Comparison of ENCODE assay signal across 18 cellular contexts in genomic region chr15:90990446-90990845, GRCh38. TPM values are rescaled to one million over a fixed set of nuclear protein-coding genes. Genes with fewer than 3 reads are reported as not detected.
A peak's percentile ranks its signal among the peaks of the same experiment; 100 is the strongest.
DNase-seq lines count a peak whose midpoint lies in the region; ATAC-seq, FAIRE-seq and TF ChIP-seq lines count a peak whose summit lies in the region.
"Had no signal": no experiment of that assay in that cellular context is flagged by ENCODE, and none has a peak within 500 bp of the region (broad histone marks: within the 10 kb centered on the region; RNA-seq: fewer than 3 reads in every experiment).

No MANE protein-coding gene starts in this region.

- no peak overlapping the region for H4K12ac ChIP-seq in trophoblast cell (ENCODE audit: low read depth, low read length)

- H3K18ac ChIP-seq in trophoblast cell (ENCODE audit: low read length): no peak overlapping the region

- no peak overlapping the region for H4K91ac ChIP-seq in trophoblast cell (ENCODE audit: low read depth, low read length)

- POLR2A ChIA-PET in HepG2 (lab: Yijun Ruan, JAX): no interaction called here

- no peak overlapping the region for H3K4me2 ChIP-seq in HepG2 (ENCODE audit: low read depth, low read length)
- H3K4me2 ChIP-seq in trophoblast cell (ENCODE audit: low read length): no peak overlapping the region

- no peak for FAIRE-seq in HepG2 (lab: Jason Lieb, UNC)
- FAIRE-seq: GM12892, HTR-8/SVneo had no signal

- CTCF ChIA-PET in HepG2 (lab: Yijun Ruan, JAX; ENCODE audit: low intra/inter-chr PET ratio, low total read pairs): no interaction called here

- H3K27me3 ChIP-seq in HepG2 (ENCODE audit: control insufficient read depth in 1 of 2, insufficient read depth in 2 of 2, low read length in 2 of 2) (no peaks in the 10 kb centered on the region), right lobe of liver (no peaks in the 10 kb centered on the region), trophoblast cell (ENCODE audit: insufficient read depth, low read length) (no peaks in the 10 kb centered on the region)

- no TSS peak for BruUV-seq in HepG2 (replicated peaks; lab: Mats Ljungman, UMichigan)

- no peak overlapping the region for H2AFZ ChIP-seq in HepG2 (ENCODE audit: low read length)
- no peak overlapping the region for H2AFZ ChIP-seq in trophoblast cell (ENCODE audit: insufficient read depth, low read length, poor library complexity)

- no peak overlapping the region for H2BK5ac ChIP-seq in trophoblast cell (ENCODE audit: low read depth, low read length, poor library complexity)

- no peak for TF ChIP-seq CTCF in HepG2 (CRISPR knock-in tag; IDR thresholded peaks at IDR 0.05)
- TF ChIP-seq CTCF in right lobe of liver (IDR thresholded peaks at IDR 0.05): no peak

- no peak for DNase-seq in HepG2 (ENCODE audit: low spot score)
- no peak for DNase-seq in right lobe of liver
- DNase-seq in trophoblast cell: no peak
- DNase-seq: 8988T; CD8-positive, alpha-beta memory T cell; GF-D8; GOT3; NCI-H1417 treated with DMSO at 0.1 percent for 48 hours; NCI-H1930; NCI-H2171; NCI-H446; NCI-H69; OCI-M1; RPMI8226 had no signal

- H3K36me3 ChIP-seq in HepG2 (replicated peaks in 1 of 2; ENCODE audit: control insufficient read depth in 1 of 2, insufficient read depth in 2 of 2, low read length in 2 of 2) (0 out of 5 replicates have a peak, but pooled peaks cover 0 to 5% of the 10 kb centered on the region in 2 experiments), right lobe of liver (no peaks in the 10 kb centered on the region), trophoblast cell (ENCODE audit: control insufficient read depth in 1 of 2, insufficient read depth in 2 of 2, low read length in 2 of 2) (no peaks in the 10 kb centered on the region)

- no peak for ATAC-seq in HepG2
- no peak for ATAC-seq in right lobe of liver
- no peak for ATAC-seq in GM18873 (IDR thresholded peaks at IDR 0.05; ENCODE audit: low FRiP score, unreplicated experiment)

- in situ Hi-C loops in HepG2 (cut with HindIII; ENCODE audit: extremely low pct_ligation_motif_present, low pct_unique_long_range_greater_than_20kb): no loop called here

- H3K23ac ChIP-seq in trophoblast cell (ENCODE audit: low read length): no peak overlapping the region

- TF ChIP-seq EP300 in HepG2 (IDR thresholded peaks at IDR 0.05; ENCODE audit: low read depth in 2 of 2, low read length in 2 of 2) (no peak), HepG2 (CRISPR knock-in tag; IDR thresholded peaks at IDR 0.05; ENCODE audit: borderline replicate concordance) (no peak)

- peaks cover 91% of the 10 kb centered on the region for H3K79me2 ChIP-seq in HepG2 (ENCODE audit: insufficient read depth, low read length)
- peaks cover 29% of the 10 kb centered on the region for H3K79me2 ChIP-seq in trophoblast cell (ENCODE audit: control insufficient read depth, insufficient read depth, low read length, poor library complexity)

- peaks cover 8% of the 10 kb centered on the region for H3K79me1 ChIP-seq in trophoblast cell (ENCODE audit: low read length)

- H3K27ac ChIP-seq in HepG2 (ENCODE audit: extremely low read length, insufficient read depth, low read length): no peak overlapping the region
- H3K27ac ChIP-seq in right lobe of liver: no peak overlapping the region
- H3K27ac ChIP-seq in trophoblast cell (ENCODE audit: low read depth, low read length): no peak overlapping the region
- H3K27ac ChIP-seq: HL-60 had no signal

- no peak overlapping the region for H2BK120ac ChIP-seq in trophoblast cell (ENCODE audit: insufficient read depth, low read length, poor library complexity)

- TF ChIP-seq POLR2A in HepG2 (IDR thresholded peaks at IDR 0.05; ENCODE audit: insufficient read depth in 1 of 2, low read depth in 2 of 2, low read length in 2 of 2): no peak
- TF ChIP-seq POLR2A in right lobe of liver (IDR thresholded peaks at IDR 0.05): no peak

- peak overlapping the region; percentile 99 for H3K4ac ChIP-seq in trophoblast cell (ENCODE audit: low read depth, low read length)

- no peak overlapping the region for H4K8ac ChIP-seq in trophoblast cell (ENCODE audit: low read depth, low read length)

- H2BK12ac ChIP-seq in trophoblast cell (ENCODE audit: low read length): no peak overlapping the region

- intact Hi-C loops in HepG2 (cut with micrococcal nuclease; ENCODE audit: unreplicated experiment): loop anchor here (10.0 kb wide), 1 partner anchor 56 kb away; the partner anchor contains the start of genes HDDC3 and UNC45A
- intact Hi-C loops in right lobe of liver (cut with DNase I): no loop called here

- no peak overlapping the region for H3K14ac ChIP-seq in trophoblast cell (ENCODE audit: low read length)

- TF ChIP-seq RAD21 in HepG2 (CRISPR knock-in tag; IDR thresholded peaks at IDR 0.05): no peak

- H3K4me1 ChIP-seq in HepG2 (ENCODE audit: insufficient read depth, low read length): peaks cover 38% of the 10 kb centered on the region
- peaks cover 0 to 5% (median 2%) of the 10 kb centered on the region in 4 donors for H3K4me1 ChIP-seq in right lobe of liver
- peaks cover 9 to 14% of the 10 kb centered on the region in 2 experiments for H3K4me1 ChIP-seq in trophoblast cell (ENCODE audit: control insufficient read depth in 1 of 2, insufficient read depth in 2 of 2, low read length in 2 of 2)

- H3K9ac ChIP-seq in HepG2 (ENCODE audit: insufficient read depth, low read depth, low read length): no peak overlapping the region
- H3K9ac ChIP-seq in trophoblast cell (ENCODE audit: low read length): no peak overlapping the region

- 95% methylated on average over 4 of the region's 4 CpGs for WGBS in HepG2 (ENCODE audit: low lambda C conversion rate)
- WGBS in right lobe of liver (ENCODE audit: insufficient coverage, low coverage, low lambda C conversion rate, missing lambda C conversion rate): 96% methylated on average over 4 of the region's 4 CpGs
- no CpG with 5 or more reads among the region's 4 CpGs for WGBS in trophoblast cell (ENCODE audit: extremely low coverage, insufficient coverage, insufficient read length)

- H4K20me1 ChIP-seq in HepG2 (ENCODE audit: insufficient read depth, low read length): peaks cover 7% of the 10 kb centered on the region

- H3K4me3 ChIP-seq in HepG2 (replicated peaks in 1 of 3; ENCODE audit: insufficient read depth in 1 of 3, low read depth in 2 of 3, low read length in 3 of 3): no peak overlapping the region
- H3K4me3 ChIP-seq in right lobe of liver: no peak overlapping the region
- H3K4me3 ChIP-seq in trophoblast cell (ENCODE audit: low read depth, low read length): no peak overlapping the region

- H2AK5ac ChIP-seq in trophoblast cell (ENCODE audit: low read length): no peak overlapping the region

- H3K9me3 ChIP-seq in HepG2 (ENCODE audit: low read length) (no peaks in the 10 kb centered on the region), right lobe of liver (no peaks in the 10 kb centered on the region), trophoblast cell (ENCODE audit: insufficient read depth, low read depth, low read length) (no peaks in the 10 kb centered on the region)

RNA-seq across cellular contexts. Expression of gene PRC1, which starts 3.9 kb away (rescaled TPM):
- total RNA-seq in HepG2 (2016; rRNA removed; fragmentation: Illumina TruSeq; extraction: Trizol) (162 and 214 TPM in 2 replicates), right lobe of liver (1 to 10 TPM; 1.2 to 8.8 (median 4.3) TPM)
- total RNA-seq in HepG2 (2016; cell fraction: cytosol; rRNA removed; fragmentation: Illumina TruSeq; extraction: Trizol; ENCODE audit: low read depth): 34.9 and 40.5 TPM in 2 replicates
- 154 and 213 TPM in 2 replicates for total RNA-seq in HepG2 (2016; cell fraction: insoluble cytoplasmic fraction; rRNA removed; fragmentation: Illumina TruSeq; extraction: Trizol)
- 43.7 and 44.0 TPM in 2 replicates for total RNA-seq in HepG2 (2016; cell fraction: membrane; rRNA removed; fragmentation: Illumina TruSeq; extraction: Trizol)
- 138 and 141 TPM in 2 replicates for total RNA-seq in HepG2 (2016; cell fraction: nucleus; rRNA removed; fragmentation: Illumina TruSeq; extraction: Trizol)
- 85.1 and 137 TPM in 2 replicates for polyA plus RNA-seq in HepG2 (2011; rRNA removed)
- 79.0 and 105 TPM in 2 replicates for polyA plus RNA-seq in HepG2 (2011; cell fraction: cytosol; rRNA removed)
- polyA plus RNA-seq in HepG2 (2011; cell fraction: nucleus; rRNA removed): 141 and 237 TPM in 2 replicates
- 46.3 and 69.1 TPM in 2 replicates for polyA plus RNA-seq in HepG2 (2012)
- polyA plus RNA-seq in HepG2 (2016; cell fraction: cytosol; fragmentation: Illumina TruSeq; extraction: Trizol; ENCODE audit: low read depth): 7.9 and 8.3 TPM in 2 replicates
- polyA plus RNA-seq in HepG2 (2016; cell fraction: insoluble cytoplasmic fraction; fragmentation: Illumina TruSeq; extraction: Trizol; ENCODE audit: low read depth): 161 and 179 TPM in 2 replicates
- 21.4 and 24.5 TPM in 2 replicates for polyA plus RNA-seq in HepG2 (2016; cell fraction: membrane; fragmentation: Illumina TruSeq; extraction: Trizol; ENCODE audit: low read depth)
- polyA plus RNA-seq in HepG2 (2016; cell fraction: nucleus; fragmentation: Illumina TruSeq; extraction: Trizol; ENCODE audit: insufficient read depth, low read depth): 138 and 146 TPM in 2 replicates
- polyA minus RNA-seq in HepG2 (2011; rRNA and poly(A)+ RNA removed; ENCODE audit: low replicate concordance): 266 and 946 TPM in 2 replicates
- polyA minus RNA-seq in HepG2 (2011; cell fraction: cytosol; rRNA and poly(A)+ RNA removed): 56.3 and 76.3 TPM in 2 replicates
- 88.1 and 114 TPM in 2 replicates for polyA minus RNA-seq in HepG2 (2011; cell fraction: nucleus; rRNA and poly(A)+ RNA removed)
- 123 and 132 TPM in 2 replicates for polyA plus RNA-seq in trophoblast cell (2013)

RNA-seq across cellular contexts. Expression of gene VPS33B, which starts 31.9 kb away (rescaled TPM):
- 14.7 and 16.5 TPM in 2 replicates for total RNA-seq in HepG2 (2016; rRNA removed; fragmentation: Illumina TruSeq; extraction: Trizol)
- total RNA-seq in HepG2 (2016; cell fraction: cytosol; rRNA removed; fragmentation: Illumina TruSeq; extraction: Trizol; ENCODE audit: low read depth): 3.4 and 4.8 TPM in 2 replicates
- 12.1 and 16.4 TPM in 2 replicates for total RNA-seq in HepG2 (2016; cell fraction: insoluble cytoplasmic fraction; rRNA removed; fragmentation: Illumina TruSeq; extraction: Trizol)
- 5.4 and 6.5 TPM in 2 replicates for total RNA-seq in HepG2 (2016; cell fraction: membrane; rRNA removed; fragmentation: Illumina TruSeq; extraction: Trizol)
- total RNA-seq in HepG2 (2016; cell fraction: nucleus; rRNA removed; fragmentation: Illumina TruSeq; extraction: Trizol): 16.0 and 19.0 TPM in 2 replicates
- polyA plus RNA-seq in HepG2 (2011; rRNA removed): 13.9 and 15.8 TPM in 2 replicates
- 8.6 and 9.1 TPM in 2 replicates for polyA plus RNA-seq in HepG2 (2011; cell fraction: cytosol; rRNA removed)
- polyA plus RNA-seq in HepG2 (2011; cell fraction: nucleus; rRNA removed): 28.2 and 31.1 TPM in 2 replicates
- 11.3 and 11.4 TPM in 2 replicates for polyA plus RNA-seq in HepG2 (2012)
- polyA plus RNA-seq in HepG2 (2016; cell fraction: cytosol; fragmentation: Illumina TruSeq; extraction: Trizol; ENCODE audit: low read depth): 2.7 and 2.8 TPM in 2 replicates
- 10.7 and 15.3 TPM in 2 replicates for polyA plus RNA-seq in HepG2 (2016; cell fraction: insoluble cytoplasmic fraction; fragmentation: Illumina TruSeq; extraction: Trizol; ENCODE audit: low read depth)
- polyA plus RNA-seq in HepG2 (2016; cell fraction: membrane; fragmentation: Illumina TruSeq; extraction: Trizol; ENCODE audit: low read depth): 5.2 and 5.4 TPM in 2 replicates
- polyA plus RNA-seq in HepG2 (2016; cell fraction: nucleus; fragmentation: Illumina TruSeq; extraction: Trizol; ENCODE audit: insufficient read depth, low read depth): 23.6 and 33.7 TPM in 2 replicates
- 11.9 and 12.6 TPM in 2 replicates for polyA minus RNA-seq in HepG2 (2011; rRNA and poly(A)+ RNA removed; ENCODE audit: low replicate concordance)
- polyA minus RNA-seq in HepG2 (2011; cell fraction: cytosol; rRNA and poly(A)+ RNA removed): 5.0 and 8.8 TPM in 2 replicates
- polyA minus RNA-seq in HepG2 (2011; cell fraction: nucleus; rRNA and poly(A)+ RNA removed): 13.9 and 15.2 TPM in 2 replicates
- 1 to 10 TPM; 4.2 to 7.3 (median 6.5) TPM for total RNA-seq in right lobe of liver
- 11.7 and 12.0 TPM in 2 replicates for polyA plus RNA-seq in trophoblast cell (2013)

RNA-seq across cellular contexts. Expression of gene RCCD1, which starts 35.8 kb away (rescaled TPM):
- 10.0 and 15.1 TPM in 2 replicates for total RNA-seq in HepG2 (2016; rRNA removed; fragmentation: Illumina TruSeq; extraction: Trizol)
- 6.0 TPM in 2 replicates for total RNA-seq in HepG2 (2016; cell fraction: cytosol; rRNA removed; fragmentation: Illumina TruSeq; extraction: Trizol; ENCODE audit: low read depth)
- 9.7 and 17.0 TPM in 2 replicates for total RNA-seq in HepG2 (2016; cell fraction: insoluble cytoplasmic fraction; rRNA removed; fragmentation: Illumina TruSeq; extraction: Trizol)
- total RNA-seq in HepG2 (2016; cell fraction: membrane; rRNA removed; fragmentation: Illumina TruSeq; extraction: Trizol): 7.6 and 8.9 TPM in 2 replicates
- total RNA-seq in HepG2 (2016; cell fraction: nucleus; rRNA removed; fragmentation: Illumina TruSeq; extraction: Trizol): 9.4 and 11.4 TPM in 2 replicates
- 12.9 and 14.1 TPM in 2 replicates for polyA plus RNA-seq in HepG2 (2011; rRNA removed)
- polyA plus RNA-seq in HepG2 (2011; cell fraction: cytosol; rRNA removed): 6.2 and 8.5 TPM in 2 replicates
- polyA plus RNA-seq in HepG2 (2011; cell fraction: nucleus; rRNA removed): 61.8 and 71.8 TPM in 2 replicates
- 14.2 and 14.4 TPM in 2 replicates for polyA plus RNA-seq in HepG2 (2012)
- 2.2 and 3.1 TPM in 2 replicates for polyA plus RNA-seq in HepG2 (2016; cell fraction: cytosol; fragmentation: Illumina TruSeq; extraction: Trizol; ENCODE audit: low read depth)
- polyA plus RNA-seq in HepG2 (2016; cell fraction: insoluble cytoplasmic fraction; fragmentation: Illumina TruSeq; extraction: Trizol; ENCODE audit: low read depth): 11.9 and 21.8 TPM in 2 replicates
- 5.0 and 5.7 TPM in 2 replicates for polyA plus RNA-seq in HepG2 (2016; cell fraction: membrane; fragmentation: Illumina TruSeq; extraction: Trizol; ENCODE audit: low read depth)
- 25.8 and 26.4 TPM in 2 replicates for polyA plus RNA-seq in HepG2 (2016; cell fraction: nucleus; fragmentation: Illumina TruSeq; extraction: Trizol; ENCODE audit: insufficient read depth, low read depth)
- 5.9 and 24.5 TPM in 2 replicates for polyA minus RNA-seq in HepG2 (2011; rRNA and poly(A)+ RNA removed; ENCODE audit: low replicate concordance)
- 3.3 and 3.4 TPM in 2 replicates for polyA minus RNA-seq in HepG2 (2011; cell fraction: cytosol; rRNA and poly(A)+ RNA removed)
- 11.7 and 13.4 TPM in 2 replicates for polyA minus RNA-seq in HepG2 (2011; cell fraction: nucleus; rRNA and poly(A)+ RNA removed)
- total RNA-seq in right lobe of liver: 1 to 10 TPM; 4.8 to 7.9 (median 6.6) TPM
- 6.2 and 6.6 TPM in 2 replicates for polyA plus RNA-seq in trophoblast cell (2013)

RNA-seq across cellular contexts. Expression of gene UNC45A, which starts 55.4 kb away (rescaled TPM):
- total RNA-seq in HepG2 (2016; rRNA removed; fragmentation: Illumina TruSeq; extraction: Trizol) (39.2 and 39.7 TPM in 2 replicates), right lobe of liver (10 to 100 TPM; 13.3 to 33.0 (median 25.4) TPM)
- total RNA-seq in HepG2 (2016; cell fraction: cytosol; rRNA removed; fragmentation: Illumina TruSeq; extraction: Trizol; ENCODE audit: low read depth): 7.4 and 8.3 TPM in 2 replicates
- 37.2 and 42.0 TPM in 2 replicates for total RNA-seq in HepG2 (2016; cell fraction: insoluble cytoplasmic fraction; rRNA removed; fragmentation: Illumina TruSeq; extraction: Trizol)
- total RNA-seq in HepG2 (2016; cell fraction: membrane; rRNA removed; fragmentation: Illumina TruSeq; extraction: Trizol): 10.7 and 11.5 TPM in 2 replicates
- total RNA-seq in HepG2 (2016; cell fraction: nucleus; rRNA removed; fragmentation: Illumina TruSeq; extraction: Trizol): 29.9 and 30.4 TPM in 2 replicates
- 33.8 and 39.6 TPM in 2 replicates for polyA plus RNA-seq in HepG2 (2011; rRNA removed)
- 28.5 and 36.4 TPM in 2 replicates for polyA plus RNA-seq in HepG2 (2011; cell fraction: cytosol; rRNA removed)
- 128 and 143 TPM in 2 replicates for polyA plus RNA-seq in HepG2 (2011; cell fraction: nucleus; rRNA removed)
- 23.6 and 29.6 TPM in 2 replicates for polyA plus RNA-seq in HepG2 (2012)
- polyA plus RNA-seq in HepG2 (2016; cell fraction: cytosol; fragmentation: Illumina TruSeq; extraction: Trizol; ENCODE audit: low read depth): 3.2 and 3.8 TPM in 2 replicates
- polyA plus RNA-seq in HepG2 (2016; cell fraction: insoluble cytoplasmic fraction; fragmentation: Illumina TruSeq; extraction: Trizol; ENCODE audit: low read depth): 31.6 and 37.2 TPM in 2 replicates
- 6.4 and 8.0 TPM in 2 replicates for polyA plus RNA-seq in HepG2 (2016; cell fraction: membrane; fragmentation: Illumina TruSeq; extraction: Trizol; ENCODE audit: low read depth)
- polyA plus RNA-seq in HepG2 (2016; cell fraction: nucleus; fragmentation: Illumina TruSeq; extraction: Trizol; ENCODE audit: insufficient read depth, low read depth): 52.0 and 53.3 TPM in 2 replicates
- 77.7 and 119 TPM in 2 replicates for polyA minus RNA-seq in HepG2 (2011; rRNA and poly(A)+ RNA removed; ENCODE audit: low replicate concordance)
- 23.5 and 25.8 TPM in 2 replicates for polyA minus RNA-seq in HepG2 (2011; cell fraction: cytosol; rRNA and poly(A)+ RNA removed)
- polyA minus RNA-seq in HepG2 (2011; cell fraction: nucleus; rRNA and poly(A)+ RNA removed): 37.1 and 48.0 TPM in 2 replicates
- 32.0 and 33.0 TPM in 2 replicates for polyA plus RNA-seq in trophoblast cell (2013)

RNA-seq across cellular contexts. Expression of gene HDDC3, which starts 58.1 kb away (rescaled TPM):
- total RNA-seq in HepG2 (2016; rRNA removed; fragmentation: Illumina TruSeq; extraction: Trizol): 28.3 and 30.0 TPM in 2 replicates
- 9.5 and 9.9 TPM in 2 replicates for total RNA-seq in HepG2 (2016; cell fraction: cytosol; rRNA removed; fragmentation: Illumina TruSeq; extraction: Trizol; ENCODE audit: low read depth)
- total RNA-seq in HepG2 (2016; cell fraction: insoluble cytoplasmic fraction; rRNA removed; fragmentation: Illumina TruSeq; extraction: Trizol): 29.5 and 31.1 TPM in 2 replicates
- total RNA-seq in HepG2 (2016; cell fraction: membrane; rRNA removed; fragmentation: Illumina TruSeq; extraction: Trizol): 19.0 and 21.4 TPM in 2 replicates
- total RNA-seq in HepG2 (2016; cell fraction: nucleus; rRNA removed; fragmentation: Illumina TruSeq; extraction: Trizol): 14.9 and 16.3 TPM in 2 replicates
- polyA plus RNA-seq in HepG2 (2011; rRNA removed): 18.7 and 21.7 TPM in 2 replicates
- 21.7 and 23.0 TPM in 2 replicates for polyA plus RNA-seq in HepG2 (2011; cell fraction: cytosol; rRNA removed)
- polyA plus RNA-seq in HepG2 (2011; cell fraction: nucleus; rRNA removed): 18.2 and 23.4 TPM in 2 replicates
- polyA plus RNA-seq in HepG2 (2012): 12.4 and 14.3 TPM in 2 replicates
- 15.3 and 16.8 TPM in 2 replicates for polyA plus RNA-seq in HepG2 (2016; cell fraction: cytosol; fragmentation: Illumina TruSeq; extraction: Trizol; ENCODE audit: low read depth)
- polyA plus RNA-seq in HepG2 (2016; cell fraction: insoluble cytoplasmic fraction; fragmentation: Illumina TruSeq; extraction: Trizol; ENCODE audit: low read depth): 32.6 and 35.8 TPM in 2 replicates
- 20.1 and 22.5 TPM in 2 replicates for polyA plus RNA-seq in HepG2 (2016; cell fraction: membrane; fragmentation: Illumina TruSeq; extraction: Trizol; ENCODE audit: low read depth)
- 23.2 and 27.0 TPM in 2 replicates for polyA plus RNA-seq in HepG2 (2016; cell fraction: nucleus; fragmentation: Illumina TruSeq; extraction: Trizol; ENCODE audit: insufficient read depth, low read depth)
- polyA minus RNA-seq in HepG2 (2011; rRNA and poly(A)+ RNA removed; ENCODE audit: low replicate concordance): 12.2 and 28.5 TPM in 2 replicates
- polyA minus RNA-seq in HepG2 (2011; cell fraction: cytosol; rRNA and poly(A)+ RNA removed): 8.2 and 8.6 TPM in 2 replicates
- polyA minus RNA-seq in HepG2 (2011; cell fraction: nucleus; rRNA and poly(A)+ RNA removed): 13.3 and 14.7 TPM in 2 replicates
- 10 to 100 TPM in 4 of 6 experiments, 1 to 10 TPM in 2; 8.8 to 17.6 (median 11.5) TPM for total RNA-seq in right lobe of liver
- polyA plus RNA-seq in trophoblast cell (2013): 6.9 and 7.4 TPM in 2 replicates
